In genomic region chr5:78819707-78820106, GRCh38 we compare ENCODE assay signal across 24 cellular contexts.
"Had no signal": no experiment of that assay in that cellular context is flagged by ENCODE, and none has a peak within 500 bp of the region (broad histone marks: within the 10 kb centered on the region; RNA-seq: fewer than 3 reads in every experiment).

No MANE protein-coding gene starts in this region.

- H3K4me3 Mint-ChIP-seq: naive thymus-derived CD4-positive, alpha-beta T cell; nephron progenitor cell; stimulated activated memory B cell treated with anti-CD40 and anti-IgM and Interleukin-4, amounts not matched to agents 10 μg/mL and 1 μg/mL and 100 μg/mL, for 72 hours had no signal

- H3K9me3 ChIP-seq: gastrocnemius medialis, left lung, ovary, psoas muscle, sigmoid colon, thoracic aorta, vagina had no signal

- H3K4me1 ChIP-seq: gastrocnemius medialis, psoas muscle had no signal

- H3K4me3 ChIP-seq: gastrocnemius medialis, heart left ventricle, hepatocyte, left lung, ovary, psoas muscle, sigmoid colon, thoracic aorta, vagina had no signal

- DNase-seq: cortex of kidney; foreskin fibroblast; gastrocnemius medialis; heart left ventricle; left cardiac atrium; left lung; mesenchymal stem cell; midbrain; naive thymus-derived CD4-positive, alpha-beta T cell; nephron progenitor cell; occipital lobe; ovary; posterior cingulate gyrus; psoas muscle; right cardiac atrium; sigmoid colon; stimulated activated CD4-positive, alpha-beta T cell treated with anti-CD3 and anti-CD28 coated beads, Interleukin-4, amount 100 ng/mL, for 4 hours; stimulated activated naive CD8-positive, alpha-beta T cell treated with anti-CD3 and anti-CD28 coated beads, Interleukin-15, Interleukin-2, amounts not matched to agents 100 U/mL and 50 U/mL, for 24 hours; trophoblast cell had no signal

- H3K4me1 Mint-ChIP-seq: naive thymus-derived CD4-positive, alpha-beta T cell; stimulated activated memory B cell treated with anti-CD40 and anti-IgM and Interleukin-4, amounts not matched to agents 10 μg/mL and 1 μg/mL and 100 μg/mL, for 72 hours had no signal

- H3K36me3 ChIP-seq: gastrocnemius medialis, left lung, ovary, sigmoid colon, thoracic aorta, vagina had no signal

- H3K27me3 Mint-ChIP-seq: naive thymus-derived CD4-positive, alpha-beta T cell; stimulated activated memory B cell treated with anti-CD40 and anti-IgM and Interleukin-4, amounts not matched to agents 10 μg/mL and 1 μg/mL and 100 μg/mL, for 72 hours had no signal

- H3K27me3 ChIP-seq: gastrocnemius medialis, heart left ventricle, hepatocyte, left lung, ovary, sigmoid colon, vagina had no signal

- H3K27ac ChIP-seq: epithelial cell of prostate, gastrocnemius medialis, heart left ventricle, hepatocyte, left lung, ovary, psoas muscle, sigmoid colon, thoracic aorta, vagina had no signal

- H3K27ac Mint-ChIP-seq: naive thymus-derived CD4-positive, alpha-beta T cell; stimulated activated memory B cell treated with anti-CD40 and anti-IgM and Interleukin-4, amounts not matched to agents 10 μg/mL and 1 μg/mL and 100 μg/mL, for 72 hours had no signal

- H3K9me3 Mint-ChIP-seq: stimulated activated memory B cell treated with anti-CD40 and anti-IgM and Interleukin-4, amounts not matched to agents 10 μg/mL and 1 μg/mL and 100 μg/mL, for 72 hours had no signal
